In the genomic region with DNA sequence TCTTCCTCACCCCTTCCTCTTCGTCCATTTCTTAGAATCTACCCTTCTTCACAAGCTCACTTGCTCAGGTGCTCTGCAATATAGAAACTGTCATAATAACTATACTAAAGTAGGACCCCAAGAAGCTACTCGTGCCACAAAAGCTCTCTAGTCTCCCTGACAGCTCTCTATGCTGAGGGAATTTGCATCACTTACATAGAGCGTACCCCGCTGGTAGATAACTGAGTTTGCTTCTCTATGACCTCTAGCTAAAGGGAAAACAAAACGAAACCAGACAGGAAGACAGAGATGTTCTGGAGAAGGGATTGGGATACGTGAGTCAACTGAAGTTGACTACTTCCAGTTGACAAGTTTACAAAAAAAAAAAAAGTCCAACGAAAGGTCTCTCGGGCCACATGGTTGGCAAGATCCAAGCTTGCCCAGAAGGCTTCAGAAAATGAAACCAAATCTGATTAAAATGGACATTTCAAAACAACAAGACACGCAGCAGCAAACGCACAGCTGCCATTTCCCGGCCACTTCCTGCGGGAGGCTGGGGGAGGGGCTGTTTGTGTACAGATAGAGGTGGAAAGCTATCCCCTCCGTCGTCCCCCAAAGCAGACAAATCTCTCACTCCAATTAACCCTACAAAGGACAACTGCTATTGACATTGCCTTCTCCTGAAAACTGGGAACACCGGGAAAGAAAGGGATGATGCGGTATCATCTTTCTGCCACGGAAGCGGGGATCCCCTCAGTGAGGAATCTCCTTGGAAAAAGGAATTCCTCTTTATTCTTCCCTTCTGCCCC, we compare ENCODE assay signal across 8 cellular contexts. TPM values are rescaled to one million over a fixed set of nuclear protein-coding genes. Genes with fewer than 3 reads are reported as not detected.
A peak's percentile ranks its signal among the peaks of the same experiment; 100 is the strongest.
DNase-seq lines count a peak whose midpoint lies in the region; ATAC-seq and TF ChIP-seq lines count a peak whose summit lies in the region.

No MANE protein-coding gene starts in this region.

- no peaks in the 10 kb centered on the region for H4K20me1 ChIP-seq in SU-DHL-6 (ENCODE audit: low read depth, low read length)

- H3K9me3 ChIP-seq in SU-DHL-6 (ENCODE audit: insufficient read depth, low read length), result no peaks in the 10 kb centered on the region
- H3K9me3 ChIP-seq in left ventricle myocardium inferior (replicated peaks), result no peaks in the 10 kb centered on the region
- H3K9me3 ChIP-seq in trophoblast cell (ENCODE audit: insufficient read depth, low read depth, low read length), result peaks cover 2% of the 10 kb centered on the region

- H3K9me2 ChIP-seq in SU-DHL-6 (replicated peaks; ENCODE audit: insufficient read depth, low read length), result no peaks in the 10 kb centered on the region

- H2AK5ac ChIP-seq in trophoblast cell (ENCODE audit: low read length), result no peak overlapping the region

- no peak overlapping the region for H2BK12ac ChIP-seq in trophoblast cell (ENCODE audit: low read length)

- H2AFZ ChIP-seq in SU-DHL-6 (ENCODE audit: low read depth, low read length, severe bottlenecking) (no peak overlapping the region), trophoblast cell (ENCODE audit: insufficient read depth, low read length, poor library complexity) (no peak overlapping the region)

- peak overlapping the region; percentile 32 for H2BK5ac ChIP-seq in trophoblast cell (ENCODE audit: low read depth, low read length, poor library complexity)

- intact Hi-C loops in left ventricle myocardium inferior (cut with micrococcal nuclease), result no loop called here

- H4K12ac ChIP-seq in trophoblast cell (ENCODE audit: low read depth, low read length), result no peak overlapping the region

- no peak overlapping the region for H4K8ac ChIP-seq in trophoblast cell (ENCODE audit: low read depth, low read length)

- H3K14ac ChIP-seq in trophoblast cell (ENCODE audit: low read length), result peak overlapping the region; percentile 22

- H3K4me3 ChIP-seq in HL-60 (replicated peaks; ENCODE audit: insufficient read depth, low read length) (peak overlapping the region; percentile 99), SU-DHL-6 (ENCODE audit: insufficient read depth, low read length, poor library complexity, severe bottlenecking) (peak overlapping the region; percentile 90), left ventricle myocardium inferior (peak overlapping the region; percentile 100), trophoblast cell (ENCODE audit: low read depth, low read length) (peak overlapping the region; percentile 99)

- H3K4me1 ChIP-seq in left ventricle myocardium inferior (peaks cover 97% of the 10 kb centered on the region), trophoblast cell (ENCODE audit: control insufficient read depth in 1 of 2, insufficient read depth in 2 of 2, low read length in 2 of 2) (peaks cover 13 to 28% of the 10 kb centered on the region in 2 experiments)

- H3K27ac ChIP-seq in HL-60 (replicated peaks), result peak overlapping the region; percentile 94
- H3K27ac ChIP-seq in SU-DHL-6 (ENCODE audit: low read depth, low read length), result peak overlapping the region; percentile 47
- peak overlapping the region; percentile 93 for H3K27ac ChIP-seq in left ventricle myocardium inferior (replicated peaks)
- H3K27ac ChIP-seq in trophoblast cell (ENCODE audit: low read depth, low read length), result peak overlapping the region; percentile 22

- H3F3A ChIP-seq in SU-DHL-6 (ENCODE audit: insufficient read depth), result no peaks in the 10 kb centered on the region; the same call in 1 of the 2 replicates

- no peak overlapping the region for H2BK120ac ChIP-seq in trophoblast cell (ENCODE audit: insufficient read depth, low read length, poor library complexity)

- H4K91ac ChIP-seq in trophoblast cell (ENCODE audit: low read depth, low read length), result peak overlapping the region; percentile 93

- TF ChIP-seq CTCF in HL-60 (IDR thresholded peaks at IDR 0.05; ENCODE audit: insufficient read depth, low read length) (no peak), SU-DHL-6 (IDR thresholded peaks at IDR 0.05; ENCODE audit: insufficient read depth, low read length, poor library complexity, severe bottlenecking) (no peak), left ventricle myocardium inferior (IDR thresholded peaks at IDR 0.05; ENCODE audit: borderline replicate concordance) (no peak)

- peak; percentile 65 for DNase-seq in DMS53 (lab: John Stamatoyannopoulos, UW)
- DNase-seq in HL-60 (ENCODE audit: low read depth in 1 of 2, low spot score in 1 of 2), result peak in 1 of 2 experiments; percentile 61
- DNase-seq in amniotic epithelial cell (ENCODE audit: low read depth), result peak; percentile 67
- DNase-seq in left ventricle myocardium inferior, result peak; percentile 65
- peak; percentile 30 to 61 for DNase-seq in trophoblast cell
- DNase-seq in NCI-H1105 (lab: John Stamatoyannopoulos, UW), result no peak

- H3K79me2 ChIP-seq in SU-DHL-6 (ENCODE audit: insufficient read depth, low read length), result peaks cover 60% of the 10 kb centered on the region
- H3K79me2 ChIP-seq in trophoblast cell (ENCODE audit: control insufficient read depth, insufficient read depth, low read length, poor library complexity), result peaks cover 17% of the 10 kb centered on the region

- ATAC-seq in GM21526 (IDR thresholded peaks at IDR 0.05; ENCODE audit: low FRiP score, unreplicated experiment), result no peak

- H3K18ac ChIP-seq in trophoblast cell (ENCODE audit: low read length), result no peak overlapping the region

- H3K9ac ChIP-seq in SU-DHL-6 (ENCODE audit: low read length) (peak overlapping the region; percentile 92), trophoblast cell (ENCODE audit: low read length) (peak overlapping the region; percentile 100)

- 100% methylated on average over 1 of the region's 18 CpGs for WGBS in trophoblast cell (ENCODE audit: extremely low coverage, insufficient coverage, insufficient read length)

- H3K36me3 ChIP-seq in SU-DHL-6 (ENCODE audit: low read length) (no peaks in the 10 kb centered on the region), left ventricle myocardium inferior (peaks cover 12% of the 10 kb centered on the region), trophoblast cell (ENCODE audit: control insufficient read depth in 1 of 2, insufficient read depth in 2 of 2, low read length in 2 of 2) (peaks cover 2 to 7% of the 10 kb centered on the region in 2 experiments)

- H3K4me2 ChIP-seq in SU-DHL-6 (ENCODE audit: low read depth, low read length, poor library complexity, severe bottlenecking) (peak overlapping the region; percentile 84), trophoblast cell (ENCODE audit: low read length) (peak overlapping the region; percentile 97)

- peaks cover 10% of the 10 kb centered on the region for H3K79me1 ChIP-seq in trophoblast cell (ENCODE audit: low read length)

- H3K4ac ChIP-seq in trophoblast cell (ENCODE audit: low read depth, low read length), result peak overlapping the region; percentile 63

- H3K27me3 ChIP-seq in HL-60 (ENCODE audit: insufficient read depth, poor library complexity, severe bottlenecking) (no peaks in the 10 kb centered on the region), SU-DHL-6 (ENCODE audit: low read length) (no peaks in the 10 kb centered on the region), left ventricle myocardium inferior (ENCODE audit: low read depth) (no peaks in the 10 kb centered on the region), trophoblast cell (ENCODE audit: insufficient read depth, low read length) (no peaks in the 10 kb centered on the region)

- H3K23ac ChIP-seq in trophoblast cell (ENCODE audit: low read length), result no peak overlapping the region

RNA-seq across cellular contexts. Expression of gene BAZ2A, which starts 1.3 kb away (rescaled TPM):
- total RNA-seq in left ventricle myocardium inferior, result 39.1 TPM
- polyA plus RNA-seq in trophoblast cell (2013), result 129 and 130 TPM in 2 replicates

RNA-seq across cellular contexts. Expression of gene ATP5F1B, which starts 16.9 kb away (rescaled TPM):
- total RNA-seq in left ventricle myocardium inferior, result 3,068 TPM
- polyA plus RNA-seq in trophoblast cell (2013), result 513 and 514 TPM in 2 replicates

RNA-seq across cellular contexts. Expression of gene PTGES3, which starts 59.2 kb away (rescaled TPM):
- 136 TPM for total RNA-seq in left ventricle myocardium inferior
- polyA plus RNA-seq in trophoblast cell (2013), result 298 and 301 TPM in 2 replicates

Comparison
In these comparisons a context has a peak if more than half of its experiments do, and no peak if none do; other contexts are left out.
1. H3K27ac ChIP-seq: peak in every context shown above with its lines; median percentile 94 in HL-60; 93 in left ventricle myocardium inferior; 47 in SU-DHL-6; 22 in trophoblast cell.